24 cellular contexts compared by ENCODE assay signal in genomic region chrX:53556868-53557267, GRCh38.
"Had no signal": no experiment of that assay in that cellular context is flagged by ENCODE, and none has a peak within 500 bp of the region (broad histone marks: within the 10 kb centered on the region; RNA-seq: fewer than 3 reads in every experiment).

No MANE protein-coding gene starts in this region.

- H3K27me3 Mint-ChIP-seq: activated naive CD8-positive, alpha-beta T cell treated with anti-CD3 and anti-CD28 coated beads, Interleukin-2, amount 10 ng/mL, durations not matched to agents 7 days and 5 days; naive thymus-derived CD4-positive, alpha-beta T cell; progenitor cell of endocrine pancreas; stimulated activated naive CD8-positive, alpha-beta T cell treated with anti-CD3 and anti-CD28 coated beads, Interleukin-15, amount 100 ng/mL, for 72 hours; type B pancreatic cell had no signal

- ATAC-seq: gastroesophageal sphincter; left cardiac atrium; naive thymus-derived CD4-positive, alpha-beta T cell; right lobe of liver; stimulated activated naive CD8-positive, alpha-beta T cell treated with anti-CD3 and anti-CD28 coated beads, Interleukin-15, amount 100 ng/mL, for 72 hours had no signal

- H3K4me1 Mint-ChIP-seq: activated naive CD8-positive, alpha-beta T cell treated with anti-CD3 and anti-CD28 coated beads, Interleukin-2, amount 10 ng/mL, durations not matched to agents 7 days and 5 days; naive thymus-derived CD4-positive, alpha-beta T cell; stimulated activated naive CD8-positive, alpha-beta T cell treated with anti-CD3 and anti-CD28 coated beads, Interleukin-15, amount 100 ng/mL, for 72 hours had no signal

- H3K4me3 Mint-ChIP-seq: activated naive CD8-positive, alpha-beta T cell treated with anti-CD3 and anti-CD28 coated beads, Interleukin-2, amount 10 ng/mL, durations not matched to agents 7 days and 5 days; naive thymus-derived CD4-positive, alpha-beta T cell; stimulated activated naive CD8-positive, alpha-beta T cell treated with anti-CD3 and anti-CD28 coated beads, Interleukin-15, amount 100 ng/mL, for 72 hours; T-helper 1 cell treated with Interleukin-12 subunit alpha and Interleukin-12 subunit beta and Interleukin-4 antibody, amounts not matched to agents 30 μg/mL and 1 μg/mL, for 36 hours; type B pancreatic cell had no signal

- H3K9me3 Mint-ChIP-seq: activated naive CD8-positive, alpha-beta T cell treated with anti-CD3 and anti-CD28 coated beads, Interleukin-2, amount 10 ng/mL, durations not matched to agents 7 days and 5 days; naive thymus-derived CD4-positive, alpha-beta T cell; stimulated activated naive CD8-positive, alpha-beta T cell treated with anti-CD3 and anti-CD28 coated beads, Interleukin-15, amount 100 ng/mL, for 72 hours; T-helper 1 cell treated with Interleukin-12 subunit alpha and Interleukin-12 subunit beta and Interleukin-4 antibody, amounts not matched to agents 30 μg/mL and 1 μg/mL, for 36 hours; type B pancreatic cell had no signal

- H3K27ac Mint-ChIP-seq: activated naive CD8-positive, alpha-beta T cell treated with anti-CD3 and anti-CD28 coated beads, Interleukin-2, amount 10 ng/mL, durations not matched to agents 7 days and 5 days; progenitor cell of endocrine pancreas; stimulated activated naive CD8-positive, alpha-beta T cell treated with anti-CD3 and anti-CD28 coated beads, Interleukin-15, amount 100 ng/mL, for 72 hours; T-helper 1 cell treated with Interleukin-12 subunit alpha and Interleukin-12 subunit beta and Interleukin-4 antibody, amounts not matched to agents 30 μg/mL and 1 μg/mL, for 36 hours; type B pancreatic cell had no signal

- DNase-seq: activated CD4-positive, alpha-beta T cell treated with anti-CD3 and anti-CD28 coated beads, Interleukin-2, amount 50 U/mL, for 1 hour; activated CD4-positive, CD25-positive, alpha-beta regulatory T cell treated with anti-CD3 and anti-CD28 coated beads, Interleukin-2, amount 50 U/mL, for 72 hours; activated CD8-positive, alpha-beta memory T cell treated with anti-CD3 and anti-CD28 coated beads, Interleukin-2, amount 50 U/mL, for 4 hours; activated gamma-delta T cell; activated naive CD8-positive, alpha-beta T cell treated with anti-CD3 and anti-CD28 coated beads, Interleukin-2, amount 10 ng/mL, durations not matched to agents 7 days and 5 days; activated T-cell treated with anti-CD3 and anti-CD28 coated beads, Interleukin-2, amount 50 U/mL, for 48 hours; amygdala; central memory CD4-positive, alpha-beta T cell; effector memory CD4-positive, alpha-beta T cell; erythroblast; hippocampal formation; left cardiac atrium; midbrain; naive thymus-derived CD4-positive, alpha-beta T cell; ovary; right lobe of liver; stimulated activated CD4-positive, alpha-beta T cell treated with anti-CD3 and anti-CD28 coated beads, Interleukin-2, amount 100 ng/mL, for 48 hours; stimulated activated naive CD8-positive, alpha-beta T cell treated with anti-CD3 and anti-CD28 coated beads, Interleukin-15, amount 100 ng/mL, for 72 hours; substantia nigra; uterus had no signal
